Comparison of ENCODE assay signal across 27 cellular contexts in the genomic region with DNA sequence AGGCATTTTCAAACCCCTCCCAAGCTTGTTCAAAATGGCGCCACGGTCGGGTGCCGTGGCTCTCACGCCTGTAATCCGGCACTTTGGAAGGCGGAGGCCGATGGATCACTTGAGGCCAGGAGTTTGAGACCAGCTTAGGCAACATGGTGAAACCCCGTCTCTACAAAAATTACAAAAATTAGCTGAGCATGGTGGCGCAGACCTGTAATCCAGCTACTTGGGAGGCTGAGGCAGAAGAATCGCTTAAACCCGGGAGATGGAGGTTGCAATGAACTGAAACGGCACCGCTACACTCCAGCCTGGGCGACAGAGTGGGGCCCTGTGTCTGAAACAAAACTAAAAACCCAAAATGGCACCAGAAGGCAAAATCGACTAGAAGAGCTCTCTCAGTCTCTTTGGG.
DNase-seq lines count a peak whose midpoint lies in the region; FAIRE-seq and TF ChIP-seq lines count a peak whose summit lies in the region.
"Had no signal": no experiment of that assay in that cellular context is flagged by ENCODE, and none has a peak within 500 bp of the region (broad histone marks: within the 10 kb centered on the region; RNA-seq: fewer than 3 reads in every experiment).

No MANE protein-coding gene starts in this region.

- H3K4me1 Mint-ChIP-seq in osteocyte (ENCODE audit: unreplicated experiment) (no peaks in the 10 kb centered on the region), HFFc6 (ENCODE audit: low read depth) (peaks cover 23% of the 10 kb centered on the region)
- H3K4me1 Mint-ChIP-seq: CD14-positive monocyte; CD8-positive, alpha-beta memory T cell had no signal

- no peak overlapping the region for H3K4me3 Mint-ChIP-seq in osteocyte (ENCODE audit: unreplicated experiment)
- H3K4me3 Mint-ChIP-seq in HFFc6, result no peak overlapping the region
- H3K4me3 Mint-ChIP-seq: CD14-positive monocyte; CD4-positive, alpha-beta T cell; CD8-positive, alpha-beta memory T cell had no signal

- H3K9me3 Mint-ChIP-seq in osteocyte (ENCODE audit: unreplicated experiment) (no peaks in the 10 kb centered on the region), HFFc6 (no peaks in the 10 kb centered on the region)
- H3K9me3 Mint-ChIP-seq: CD14-positive monocyte; CD4-positive, alpha-beta T cell; CD8-positive, alpha-beta memory T cell had no signal

- H3K4me3 ChIP-seq in coronary artery, result no peak overlapping the region
- H3K4me3 ChIP-seq: A549; BLaER1 treated with 17β-estradiol and CSF1 and Interleukin-3, amounts not matched to agents 10 nM and 100 nM; GM12878; GM23248 had no signal

- TF ChIP-seq CTCF in coronary artery (IDR thresholded peaks at IDR 0.05) (no peak), osteocyte (IDR thresholded peaks at IDR 0.05) (no peak), HFFc6 (IDR thresholded peaks at IDR 0.05) (no peak)

- H3K27ac Mint-ChIP-seq in osteocyte (ENCODE audit: unreplicated experiment) (no peak overlapping the region), HFFc6 (no peak overlapping the region)
- H3K27ac Mint-ChIP-seq: CD4-positive, alpha-beta T cell; CD8-positive, alpha-beta memory T cell had no signal

- no peak for FAIRE-seq in HTR-8/SVneo (lab: Jason Lieb, UNC)
- FAIRE-seq: A549, D721Med, GM12878, GM19239, H1 had no signal

- H3K27me3 Mint-ChIP-seq in osteocyte (ENCODE audit: unreplicated experiment), result peaks cover 20% of the 10 kb centered on the region
- peaks cover 13% of the 10 kb centered on the region for H3K27me3 Mint-ChIP-seq in HFFc6 (ENCODE audit: insufficient read depth)

- peak; percentile 28 for DNase-seq in activated CD8-positive, alpha-beta memory T cell treated with anti-CD3 and anti-CD28 coated beads for 24 hours
- DNase-seq in activated CD8-positive, alpha-beta memory T cell treated with anti-CD3 and anti-CD28 coated beads, Interleukin-2, amount 50 U/mL, for 48 hours, result no peak
- DNase-seq in coronary artery (ENCODE audit: low spot score) (peak; percentile 46), osteocyte (ENCODE audit: extremely low spot score, unreplicated experiment) (peak; percentile 65), HTR-8/SVneo (ENCODE audit: insufficient read length, low spot score) (no peak), germinal center (ENCODE audit: low spot score) (no peak), HFFc6 (no peak)
- DNase-seq: 8988T; ACHN; AML-193; BE2C; CD4-positive, alpha-beta T cell; CD8-positive, alpha-beta memory T cell; DMS 273 treated with DMSO at 0.1 percent for 48 hours; DMS79; EL; GDM1; GM23248; H7; HCEC 1CT had no signal

- H3K27ac ChIP-seq in coronary artery, result no peak overlapping the region
- H3K27ac ChIP-seq: A549; BLaER1 treated with 17β-estradiol and CSF1 and Interleukin-3, amounts not matched to agents 10 nM and 100 nM; GM23248 had no signal

- H3K36me3 Mint-ChIP-seq in osteocyte (ENCODE audit: unreplicated experiment), result no peaks in the 10 kb centered on the region
- H3K36me3 Mint-ChIP-seq in HFFc6 (ENCODE audit: low read depth), result no peaks in the 10 kb centered on the region
- H3K36me3 Mint-ChIP-seq: CD14-positive monocyte; CD8-positive, alpha-beta memory T cell had no signal

Comparison
In these comparisons a context has a peak if more than half of its experiments do, and no peak if none do; other contexts are left out.
1. DNase-seq: peak in activated CD8-positive, alpha-beta memory T cell treated with anti-CD3 and anti-CD28 coated beads for 24 hours (single experiment), coronary artery (single experiment) and osteocyte (single experiment); none in activated CD8-positive, alpha-beta memory T cell treated with anti-CD3 and anti-CD28 coated beads, Interleukin-2, amount 50 U/mL, for 48 hours (single experiment), HTR-8/SVneo (single experiment), germinal center (single experiment) and HFFc6 (single experiment).